1 cellular context compared by ENCODE assay signal in the genomic region with DNA sequence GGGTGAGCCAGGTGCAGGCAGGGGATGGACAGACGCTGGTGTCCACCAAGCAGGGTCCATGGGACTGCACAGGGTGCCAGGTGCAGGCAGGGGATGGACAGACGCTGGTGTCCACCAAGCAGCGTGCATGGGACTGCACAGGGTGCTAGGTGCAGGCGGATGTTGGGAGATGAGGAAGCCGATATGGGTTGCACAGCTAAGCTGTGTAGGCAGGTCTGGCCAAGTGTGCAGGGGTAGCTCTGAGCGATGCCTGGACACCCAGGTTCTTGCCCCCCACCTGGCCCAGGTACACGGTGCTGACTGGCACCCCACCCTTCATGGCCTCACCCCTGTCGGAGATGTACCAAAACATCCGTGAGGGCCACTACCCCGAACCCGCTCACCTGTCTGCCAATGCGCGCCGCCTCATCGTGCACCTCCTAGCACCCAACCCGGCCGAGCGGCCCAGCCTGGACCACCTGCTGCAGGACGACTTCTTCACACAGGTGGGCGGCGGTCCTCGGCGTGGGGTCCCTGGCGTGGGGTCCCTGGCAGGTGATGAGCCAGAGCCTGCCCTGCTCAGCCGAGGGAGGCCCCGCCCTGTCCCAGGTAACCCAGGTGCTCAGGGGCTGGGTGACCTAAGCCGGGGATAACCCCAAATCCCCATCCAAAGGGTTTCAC.
TF ChIP-seq lines count a peak whose summit lies in the region.

No MANE protein-coding gene starts in this region.

TF ChIP-seq in HepG2, 621 proteins besides CTCF, POLR2A, EP300 and RAD21:
- TF ChIP-seq POGZ (CRISPR knock-in tag; IDR thresholded peaks at IDR 0.05) (no peak), PAXIP1 (CRISPR knock-in tag; conservative IDR thresholded peaks at IDR 0.05) (no peak), ZFP36 (IDR thresholded peaks at IDR 0.05; ENCODE audit: borderline replicate concordance, low read depth, low read length, partially characterized antibody) (no peak), ADNP (CRISPR knock-in tag; IDR thresholded peaks at IDR 0.05) (no peak), PCBP1 (IDR thresholded peaks at IDR 0.05; ENCODE audit: borderline replicate concordance, low read depth, low read length) (0 out of 2 replicates have a peak, but pooled peaks have one; percentile 6)
